In the genomic region with DNA sequence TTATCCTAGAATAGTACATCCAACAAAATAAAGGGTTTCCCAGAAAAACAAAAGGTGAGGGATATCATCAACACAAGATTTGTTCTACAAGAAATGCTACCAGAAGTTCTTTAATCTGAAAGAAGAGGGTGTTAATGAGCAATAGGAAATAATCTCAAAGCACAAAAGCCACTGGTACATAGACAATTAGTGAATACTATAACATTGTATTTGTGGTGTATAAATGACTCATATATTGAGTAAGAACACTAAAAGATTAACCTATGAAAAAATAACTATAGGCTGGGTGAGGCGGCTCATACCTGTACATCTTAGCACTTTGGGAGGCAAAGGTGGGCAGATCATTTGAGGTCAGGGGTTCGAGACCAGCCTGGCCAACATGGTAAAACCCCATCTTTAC, we compare ENCODE assay signal across 21 cellular contexts.
DNase-seq lines count a peak whose midpoint lies in the region; ATAC-seq, FAIRE-seq and TF ChIP-seq lines count a peak whose summit lies in the region.
"Had no signal": no experiment of that assay in that cellular context is flagged by ENCODE, and none has a peak within 500 bp of the region (broad histone marks: within the 10 kb centered on the region; RNA-seq: fewer than 3 reads in every experiment).

No MANE protein-coding gene starts in this region.

- DNase-seq in mammary epithelial cell (peak; percentile 0), breast epithelium (ENCODE audit: low spot score in 2 of 2) (no peak), GM12878 (ENCODE audit: low read depth, low spot score) (no peak), COR-L47 (lab: John Stamatoyannopoulos, UW) (no peak), BE2C (no peak), psoas muscle (no peak)
- DNase-seq in activated naive CD4-positive, alpha-beta T cell treated with Interleukin-2 at 50 U/mL for 16 hours, result no peak
- DNase-seq: AML-193; C1 segment of cervical spinal cord; Caco-2; CD4-positive, alpha-beta memory T cell; DMS153; DND-41; H9 had no signal

- dilution Hi-C loops in mammary epithelial cell (cut with HindIII; ENCODE audit: low sequenced_read_pairs), result no loop called here

- H3K4me2 ChIP-seq in mammary epithelial cell (ENCODE audit: insufficient read depth, low read depth, low read length) (no peak overlapping the region), GM12878 (ENCODE audit: control insufficient read depth, insufficient read depth) (no peak overlapping the region)
- H3K4me2 ChIP-seq: GM23338 had no signal

- TF ChIP-seq EP300 in GM12878 (IDR thresholded peaks at IDR 0.05; ENCODE audit: borderline replicate concordance in 1 of 2, control insufficient read depth in 1 of 2, low read depth in 2 of 2, low read length in 2 of 2), result no peak

- SMC1A ChIA-PET in GM12878 (lab: Charles Lee; ENCODE audit: uncharacterized antibody, unreplicated experiment), result no interaction called here

- TF ChIP-seq POLR2A in breast epithelium (IDR thresholded peaks at IDR 0.05), result no peak
- TF ChIP-seq POLR2A in GM12878 (IDR thresholded peaks at IDR 0.05; ENCODE audit: low read depth, low read length), result no peak

- RAD21 ChIA-PET in GM12878 (lab: Charles Lee; ENCODE audit: unreplicated experiment), result no interaction called here

- no peak for TF ChIP-seq RAD21 in GM12878 (IDR thresholded peaks at IDR 0.05; ENCODE audit: insufficient read depth, low read depth, low read length)

- FAIRE-seq in GM12878 (lab: Jason Lieb, UNC), result no peak
- FAIRE-seq: A204.1, G401.6, GM19239 had no signal

- H3K9me3 ChIP-seq in mammary epithelial cell (replicated peaks; ENCODE audit: insufficient read depth, low read length) (no peaks in the 10 kb centered on the region), breast epithelium (no peaks in the 10 kb centered on the region), GM12878 (replicated peaks; ENCODE audit: control insufficient read depth, insufficient read depth, low read length) (no peaks in the 10 kb centered on the region), BE2C (no peaks in the 10 kb centered on the region), psoas muscle (no peaks in the 10 kb centered on the region)
- H3K9me3 ChIP-seq: Caco-2 had no signal

- H3K4me3 ChIP-seq in mammary epithelial cell (replicated peaks in 1 of 3; ENCODE audit: insufficient read depth in 1 of 3, low read depth in 2 of 3, low read length in 3 of 3) (no peak overlapping the region), breast epithelium (no peak overlapping the region), GM12878 (no peak overlapping the region), BE2C (ENCODE audit: low read depth, low read length) (no peak overlapping the region), psoas muscle (no peak overlapping the region)
- H3K4me3 ChIP-seq: GM23338 had no signal

- H3K79me2 ChIP-seq in mammary epithelial cell (ENCODE audit: insufficient read depth, low read length) (no peaks in the 10 kb centered on the region), GM12878 (ENCODE audit: control insufficient read depth, insufficient read depth, low read length) (no peaks in the 10 kb centered on the region)

- H4K20me1 ChIP-seq in mammary epithelial cell (ENCODE audit: insufficient read depth, low read length), result no peaks in the 10 kb centered on the region
- no peaks in the 10 kb centered on the region for H4K20me1 ChIP-seq in GM12878 (ENCODE audit: control insufficient read depth, insufficient read depth)

- H3K27me3 ChIP-seq in mammary epithelial cell (ENCODE audit: insufficient read depth, low read length) (no peaks in the 10 kb centered on the region), breast epithelium (no peaks in the 10 kb centered on the region), GM12878 (replicated peaks in 1 of 2; ENCODE audit: control insufficient read depth in 2 of 2, insufficient read depth in 2 of 2, low read length in 1 of 2) (no peaks in the 10 kb centered on the region), BE2C (no peaks in the 10 kb centered on the region), psoas muscle (ENCODE audit: insufficient read depth in 3 of 3, low read length in 2 of 3) (no peaks in the 10 kb centered on the region)

- 72% methylated on average over 2 of the region's 2 CpGs for whole genome bisulfite sequencing in mammary epithelial cell (ENCODE audit: low coverage, missing lambda C conversion rate)
- WGBS in GM12878 (ENCODE audit: insufficient coverage, insufficient replicate concordance, low lambda C conversion rate, missing lambda C conversion rate), result 50% methylated on average over 2 of the region's 2 CpGs
- WGBS in psoas muscle, 3 donors, result 84 to 87% (median 85%) methylated on average over 2 of the region's 2 CpGs

- H3K9ac ChIP-seq in mammary epithelial cell (ENCODE audit: insufficient read depth, low read length) (no peak overlapping the region), GM12878 (ENCODE audit: control insufficient read depth, insufficient read depth, low read length) (no peak overlapping the region)

- TF ChIP-seq CTCF in mammary epithelial cell (conservative IDR thresholded peaks at IDR 0.05 in 1 of 2, IDR thresholded peaks at IDR 0.05 in 1 of 2; ENCODE audit: extremely low read depth in 1 of 2, insufficient read depth in 1 of 2, low read depth in 1 of 2, low read length in 2 of 2) (no peak), breast epithelium (IDR thresholded peaks at IDR 0.05) (no peak), GM12878 (IDR thresholded peaks at IDR 0.05 in 2 of 3, conservative IDR thresholded peaks at IDR 0.05 in 1 of 3; ENCODE audit: control insufficient read depth in 2 of 3, extremely low read depth in 1 of 3, insufficient read depth in 1 of 3, low read depth in 3 of 3, low read length in 3 of 3) (no peak), BE2C (IDR thresholded peaks at IDR 0.05; ENCODE audit: low read depth, low read length) (no peak), psoas muscle (IDR thresholded peaks at IDR 0.05) (no peak)

- BruUV-seq in mammary epithelial cell (replicated peaks; lab: Mats Ljungman, UMichigan) (no TSS peak), GM12878 (replicated peaks; lab: Mats Ljungman, UMichigan) (no TSS peak)

- POLR2A ChIA-PET in GM12878 (lab: Charles Lee), result no interaction called here

- H3K27ac ChIP-seq in mammary epithelial cell (ENCODE audit: insufficient read depth, low read depth, low read length) (no peak overlapping the region), breast epithelium (no peak overlapping the region), GM12878 (ENCODE audit: control insufficient read depth, insufficient read depth) (no peak overlapping the region), psoas muscle (no peak overlapping the region)
- H3K27ac ChIP-seq: 22Rv1 had no signal

- ATAC-seq in GM12878 (peak; percentile 61), esophagus mucosa (peak; percentile 20), psoas muscle (no peak)
- ATAC-seq: GM23338, HCT116 had no signal

- in situ Hi-C loops in mammary epithelial cell (cut with MboI; ENCODE audit: low sequenced_read_pairs in 2 of 2) (no loop called here), GM12878 (cut with MboI) (no loop called here)

- CTCF ChIA-PET in mammary epithelial cell (lab: Charles Lee; ENCODE audit: low non-redundant PET), result no interaction called here
- CTCF ChIA-PET in GM12878 (lab: Yijun Ruan, JAX), result interaction anchor here (1.0 to 1.3 kb wide), 2 partner anchors 13 to 67 kb away, joined by 3 to 5 read pairs; no protein-coding TSS in a partner anchor

- H3K4me1 ChIP-seq in mammary epithelial cell (ENCODE audit: insufficient read depth, low read length), result no peaks in the 10 kb centered on the region
- no peaks in the 10 kb centered on the region for H3K4me1 ChIP-seq in breast epithelium
- H3K4me1 ChIP-seq in GM12878 (ENCODE audit: control insufficient read depth, insufficient read depth, low read length), result no peaks in the 10 kb centered on the region
- no peaks in the 10 kb centered on the region for H3K4me1 ChIP-seq in BE2C
- H3K4me1 ChIP-seq in psoas muscle, result no peaks in the 10 kb centered on the region
- H3K4me1 ChIP-seq: Caco-2 had no signal

- H3K36me3 ChIP-seq in mammary epithelial cell (ENCODE audit: insufficient read depth, low read length) (no peaks in the 10 kb centered on the region), breast epithelium (no peaks in the 10 kb centered on the region), GM12878 (ENCODE audit: control insufficient read depth in 2 of 2, insufficient read depth in 2 of 2, low read length in 1 of 2) (no peaks in the 10 kb centered on the region), BE2C (no peaks in the 10 kb centered on the region), psoas muscle (ENCODE audit: insufficient read depth in 1 of 2, low read depth in 1 of 2) (no peaks in the 10 kb centered on the region)

- intact Hi-C loops in mammary epithelial cell (cut with micrococcal nuclease), result no loop called here
- intact Hi-C loops in breast epithelium (cut with DNase I; ENCODE audit: low total_unique reads), result no loop called here
- intact Hi-C loops in GM12878 (cut with micrococcal nuclease; ENCODE audit: unreplicated experiment), result no loop called here
- intact Hi-C loops in psoas muscle (cut with DNase I), result no loop called here

- H2AFZ ChIP-seq in mammary epithelial cell (ENCODE audit: low read depth, low read length) (no peak overlapping the region), GM12878 (ENCODE audit: control insufficient read depth, low read depth, low read length) (no peak overlapping the region)
- H2AFZ ChIP-seq: GM23338 had no signal

TF ChIP-seq in GM12878, 131 proteins besides CTCF, POLR2A, EP300 and RAD21:
- no peak for TF ChIP-seq HDAC2 (IDR thresholded peaks at IDR 0.05)
- peak; percentile 71 for TF ChIP-seq MTA2 (IDR thresholded peaks at IDR 0.05; ENCODE audit: low read depth)

Comparison
In these comparisons a context has a peak if more than half of its experiments do, and no peak if none do; other contexts are left out.
1. ATAC-seq: peak in GM12878 (single experiment) and esophagus mucosa (single experiment); none in psoas muscle (0 of 4).